In the genomic region with DNA sequence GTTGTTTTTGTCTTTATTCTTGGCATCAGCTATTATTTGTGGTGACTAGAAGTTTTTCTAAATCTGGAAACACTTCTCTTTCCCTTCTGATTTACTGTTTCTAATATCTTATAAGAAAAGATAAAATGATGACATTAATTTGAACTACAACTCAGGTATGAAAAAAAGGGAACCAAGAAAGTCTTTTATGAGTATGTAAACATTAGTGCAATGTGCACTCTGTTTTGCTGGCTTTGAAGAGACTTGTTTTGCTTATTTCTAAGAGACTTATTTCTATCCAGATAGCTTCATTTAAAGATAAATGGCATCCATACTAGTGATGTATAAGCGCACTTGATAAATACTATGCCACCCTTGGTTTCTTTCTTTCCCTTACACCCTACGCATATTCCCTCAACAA, we compare ENCODE assay signal across 1 cellular context.
TF ChIP-seq lines count a peak whose summit lies in the region.

No MANE protein-coding gene starts in this region.

TF ChIP-seq in GM12878, 131 proteins besides CTCF, POLR2A, EP300 and RAD21:
- 0 out of 2 replicates have a peak, but pooled peaks have one; percentile 14 for TF ChIP-seq JUNB (IDR thresholded peaks at IDR 0.05)
- TF ChIP-seq SUZ12 (IDR thresholded peaks at IDR 0.05; ENCODE audit: unreplicated experiment) = no peak
- TF ChIP-seq, protein P1, sequence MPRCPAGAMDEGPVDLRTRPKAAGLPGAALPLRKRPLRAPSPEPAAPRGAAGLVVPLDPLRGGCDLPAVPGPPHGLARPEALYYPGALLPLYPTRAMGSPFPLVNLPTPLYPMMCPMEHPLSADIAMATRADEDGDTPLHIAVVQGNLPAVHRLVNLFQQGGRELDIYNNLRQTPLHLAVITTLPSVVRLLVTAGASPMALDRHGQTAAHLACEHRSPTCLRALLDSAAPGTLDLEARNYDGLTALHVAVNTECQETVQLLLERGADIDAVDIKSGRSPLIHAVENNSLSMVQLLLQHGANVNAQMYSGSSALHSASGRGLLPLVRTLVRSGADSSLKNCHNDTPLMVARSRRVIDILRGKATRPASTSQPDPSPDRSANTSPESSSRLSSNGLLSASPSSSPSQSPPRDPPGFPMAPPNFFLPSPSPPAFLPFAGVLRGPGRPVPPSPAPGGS (IDR thresholded peaks at IDR 0.05; ENCODE audit: borderline replicate concordance, insufficient read depth, low read depth, low read length, poor library complexity, severe bottlenecking) = no peak
- TF ChIP-seq, protein P2, sequence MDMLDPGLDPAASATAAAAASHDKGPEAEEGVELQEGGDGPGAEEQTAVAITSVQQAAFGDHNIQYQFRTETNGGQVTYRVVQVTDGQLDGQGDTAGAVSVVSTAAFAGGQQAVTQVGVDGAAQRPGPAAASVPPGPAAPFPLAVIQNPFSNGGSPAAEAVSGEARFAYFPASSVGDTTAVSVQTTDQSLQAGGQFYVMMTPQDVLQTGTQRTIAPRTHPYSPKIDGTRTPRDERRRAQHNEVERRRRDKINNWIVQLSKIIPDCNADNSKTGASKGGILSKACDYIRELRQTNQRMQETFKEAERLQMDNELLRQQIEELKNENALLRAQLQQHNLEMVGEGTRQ (IDR thresholded peaks at IDR 0.05; ENCODE audit: borderline replicate concordance, low read depth, low read length) = no peak
- TF ChIP-seq, protein P3, sequence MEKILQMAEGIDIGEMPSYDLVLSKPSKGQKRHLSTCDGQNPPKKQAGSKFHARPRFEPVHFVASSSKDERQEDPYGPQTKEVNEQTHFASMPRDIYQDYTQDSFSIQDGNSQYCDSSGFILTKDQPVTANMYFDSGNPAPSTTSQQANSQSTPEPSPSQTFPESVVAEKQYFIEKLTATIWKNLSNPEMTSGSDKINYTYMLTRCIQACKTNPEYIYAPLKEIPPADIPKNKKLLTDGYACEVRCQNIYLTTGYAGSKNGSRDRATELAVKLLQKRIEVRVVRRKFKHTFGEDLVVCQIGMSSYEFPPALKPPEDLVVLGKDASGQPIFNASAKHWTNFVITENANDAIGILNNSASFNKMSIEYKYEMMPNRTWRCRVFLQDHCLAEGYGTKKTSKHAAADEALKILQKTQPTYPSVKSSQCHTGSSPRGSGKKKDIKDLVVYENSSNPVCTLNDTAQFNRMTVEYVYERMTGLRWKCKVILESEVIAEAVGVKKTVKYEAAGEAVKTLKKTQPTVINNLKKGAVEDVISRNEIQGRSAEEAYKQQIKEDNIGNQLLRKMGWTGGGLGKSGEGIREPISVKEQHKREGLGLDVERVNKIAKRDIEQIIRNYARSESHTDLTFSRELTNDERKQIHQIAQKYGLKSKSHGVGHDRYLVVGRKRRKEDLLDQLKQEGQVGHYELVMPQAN (conservative IDR thresholded peaks at IDR 0.05) = no peak
- no peak for TF ChIP-seq PAX5 (IDR thresholded peaks at IDR 0.05; ENCODE audit: borderline replicate concordance, low read depth, low read length)
- no peak for TF ChIP-seq NFYA (IDR thresholded peaks at IDR 0.05; ENCODE audit: borderline replicate concordance, low read depth, low read length)
- no peak for TF ChIP-seq ZNF384 (IDR thresholded peaks at IDR 0.05; ENCODE audit: borderline replicate concordance, low read depth, low read length)
